Comparison of ENCODE assay signal across 1 cellular context in the genomic region with DNA sequence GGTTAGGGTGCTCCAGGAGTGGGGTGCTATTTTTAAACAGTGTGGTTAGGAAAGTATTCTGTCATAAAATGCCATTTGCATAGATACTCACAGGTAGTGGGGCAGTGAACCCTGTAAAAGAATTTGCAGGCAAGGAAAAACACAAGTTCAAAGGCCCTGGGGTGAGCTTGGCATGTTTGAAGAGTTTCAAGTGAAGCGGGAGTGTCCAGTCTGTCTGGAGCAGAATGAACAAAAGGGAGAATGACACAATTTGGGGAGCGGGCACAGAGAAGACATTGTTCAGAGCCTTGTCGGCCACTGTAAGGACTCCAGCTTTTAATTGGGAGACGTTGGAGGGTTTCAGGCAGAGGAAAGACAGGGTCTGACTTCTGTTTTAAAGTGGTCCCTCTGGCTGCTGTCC.
TF ChIP-seq lines count a peak whose summit lies in the region.

No MANE protein-coding gene starts in this region.

TF ChIP-seq in K562, 482 proteins besides CTCF, POLR2A, EP300 and RAD21:
- TF ChIP-seq GATAD2A (IDR thresholded peaks at IDR 0.05) (no peak), ZNF830 (CRISPR knock-in tag; IDR thresholded peaks at IDR 0.05) (no peak), ETV5 (CRISPR knock-in tag; IDR thresholded peaks at IDR 0.05; ENCODE audit: low read depth) (no peak)
TF ChIP-seq in K562: peak in this region for 0.
